In the genomic region with DNA sequence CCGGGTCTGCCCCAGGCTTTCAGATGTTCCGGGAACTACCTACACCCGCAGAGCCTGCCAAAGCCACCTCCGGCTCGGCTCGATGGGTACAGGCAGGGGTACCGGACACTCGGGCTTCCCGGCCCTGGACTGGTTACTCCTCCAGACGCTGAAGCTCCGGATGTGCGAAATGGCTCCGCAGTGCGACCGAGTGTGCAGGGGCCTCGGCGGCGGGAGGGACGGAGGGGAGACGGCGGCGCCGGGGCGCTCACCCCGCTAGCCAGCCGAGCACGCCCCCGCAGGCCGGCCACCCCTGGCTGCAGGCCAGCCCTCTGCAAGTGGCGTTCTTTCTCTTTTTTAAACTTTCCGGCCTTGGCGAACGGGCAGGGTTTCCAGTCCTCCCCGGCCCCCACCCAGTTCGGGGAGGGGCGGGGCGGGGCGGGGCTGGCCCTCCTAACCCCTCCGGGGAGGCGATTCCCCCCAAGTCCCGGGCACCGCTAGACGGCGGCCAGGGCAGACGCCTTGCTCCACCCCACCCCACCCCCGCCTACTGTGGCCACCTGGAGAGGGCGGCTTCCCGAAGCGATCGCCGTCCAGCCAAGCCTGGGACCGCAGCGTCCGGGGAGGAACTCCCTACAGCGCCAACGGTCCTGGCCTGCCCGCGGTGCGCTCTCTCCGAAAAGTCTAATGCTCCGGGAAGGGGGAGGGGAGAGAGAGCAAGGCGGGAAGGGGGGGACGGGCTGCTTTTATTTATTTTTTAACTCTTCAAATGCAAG, we compare ENCODE assay signal across 8 cellular contexts. TPM values are rescaled to one million over a fixed set of nuclear protein-coding genes. Genes with fewer than 3 reads are reported as not detected.
DNase-seq lines count a peak whose midpoint lies in the region; ATAC-seq and TF ChIP-seq lines count a peak whose summit lies in the region.

No MANE protein-coding gene starts in this region.

- peaks cover 23% of the 10 kb centered on the region for H3K27me3 ChIP-seq in kidney epithelial cell (ENCODE audit: control insufficient read depth, insufficient read depth, low read length)

- H3K4me3 Mint-ChIP-seq in T-helper 2 cell treated with Interferon-gamma antibody and Interleukin-4, amounts not matched to agents 5 μg/mL and 100 μg/mL, for 36 hours: peak overlapping the region; percentile 76
- H3K4me3 Mint-ChIP-seq in stimulated activated naive CD8-positive, alpha-beta T cell treated with anti-CD3 and anti-CD28 coated beads, Interleukin-15, amount 100 ng/mL, for 72 hours: peak overlapping the region; percentile 78 to 86

- H3K27me3 Mint-ChIP-seq in T-helper 2 cell treated with Interferon-gamma antibody and Interleukin-4, amounts not matched to agents 5 μg/mL and 100 μg/mL, for 36 hours (ENCODE audit: low read depth): no peaks in the 10 kb centered on the region
- no peaks in the 10 kb centered on the region for H3K27me3 Mint-ChIP-seq in stimulated activated naive CD8-positive, alpha-beta T cell treated with anti-CD3 and anti-CD28 coated beads, Interleukin-15, amount 100 ng/mL, for 72 hours

- H3K9me3 Mint-ChIP-seq in T-helper 2 cell treated with Interferon-gamma antibody and Interleukin-4, amounts not matched to agents 5 μg/mL and 100 μg/mL, for 36 hours: no peaks in the 10 kb centered on the region
- no peaks in the 10 kb centered on the region for H3K9me3 Mint-ChIP-seq in stimulated activated naive CD8-positive, alpha-beta T cell treated with anti-CD3 and anti-CD28 coated beads, Interleukin-15, amount 100 ng/mL, for 72 hours

- peaks cover 45% of the 10 kb centered on the region for H3K4me1 Mint-ChIP-seq in T-helper 2 cell treated with Interferon-gamma antibody and Interleukin-4, amounts not matched to agents 5 μg/mL and 100 μg/mL, for 36 hours (ENCODE audit: low read depth)
- H3K4me1 Mint-ChIP-seq in stimulated activated naive CD8-positive, alpha-beta T cell treated with anti-CD3 and anti-CD28 coated beads, Interleukin-15, amount 100 ng/mL, for 72 hours: peaks cover 84% of the 10 kb centered on the region

- H3K36me3 Mint-ChIP-seq in T-helper 2 cell treated with Interferon-gamma antibody and Interleukin-4, amounts not matched to agents 5 μg/mL and 100 μg/mL, for 36 hours (ENCODE audit: low read depth): peaks cover 21% of the 10 kb centered on the region

- DNase-seq in T-helper 2 cell treated with Interferon-gamma antibody and Interleukin-4, amounts not matched to agents 5 μg/mL and 100 μg/mL, for 36 hours (ENCODE audit: low spot score): no peak
- DNase-seq in T-helper 2 cell (no peak), astrocyte of the spinal cord (ENCODE audit: low read depth, low spot score) (no peak), kidney epithelial cell (ENCODE audit: low read depth) (no peak)
- DNase-seq in stimulated activated naive CD8-positive, alpha-beta T cell treated with anti-CD3 and anti-CD28 coated beads, Interleukin-15, amount 100 ng/mL, for 72 hours: no peak
- DNase-seq in stimulated activated CD4-positive, alpha-beta T cell treated with anti-CD3 and anti-CD28 coated beads, Interleukin-1b, Interleukin-23, amount 100 ng/mL, for 48 hours: no peak

- peak overlapping the region; percentile 27 for H3K4me3 ChIP-seq in astrocyte of the spinal cord (ENCODE audit: low read depth, low read length)
- peak overlapping the region; percentile 17 for H3K4me3 ChIP-seq in kidney epithelial cell (ENCODE audit: low read depth, low read length)

- H3K36me3 ChIP-seq in kidney epithelial cell (ENCODE audit: control insufficient read depth, insufficient read depth, low read length): no peaks in the 10 kb centered on the region

- peak; percentile 56 for ATAC-seq in stimulated activated naive CD8-positive, alpha-beta T cell treated with anti-CD3 and anti-CD28 coated beads, Interleukin-15, amount 100 ng/mL, for 72 hours
- ATAC-seq in GM19035 (IDR thresholded peaks at IDR 0.05; ENCODE audit: unreplicated experiment): no peak
- no peak for ATAC-seq in GM21825 (IDR thresholded peaks at IDR 0.05; ENCODE audit: unreplicated experiment)

- TF ChIP-seq CTCF in astrocyte of the spinal cord (IDR thresholded peaks at IDR 0.05; ENCODE audit: low read depth, low read length) (no peak), kidney epithelial cell (IDR thresholded peaks at IDR 0.05; ENCODE audit: insufficient read depth, low read length, poor library complexity, severe bottlenecking) (no peak)

- no peak overlapping the region for H3K27ac Mint-ChIP-seq in T-helper 2 cell treated with Interferon-gamma antibody and Interleukin-4, amounts not matched to agents 5 μg/mL and 100 μg/mL, for 36 hours
- no peak overlapping the region for H3K27ac Mint-ChIP-seq in stimulated activated naive CD8-positive, alpha-beta T cell treated with anti-CD3 and anti-CD28 coated beads, Interleukin-15, amount 100 ng/mL, for 72 hours

- in situ Hi-C loops in astrocyte of the spinal cord (cut with HindIII; ENCODE audit: low sequenced_read_pairs): no loop called here

RNA-seq across cellular contexts. Expression of gene BCOR, which starts 7.5 kb away (rescaled TPM):
- total RNA-seq in kidney epithelial cell: 28.5 and 29.5 TPM in 2 replicates
